In genomic region chr11:61836193-61836592, GRCh38 we compare ENCODE assay signal across 2 cellular contexts.
TF ChIP-seq lines count a peak whose summit lies in the region.

No MANE protein-coding gene starts in this region.

TF ChIP-seq in WTC11, 78 proteins besides CTCF, POLR2A, EP300 and RAD21:
- peak; percentile 88 for TF ChIP-seq ZNF121 (CRISPR knock-in tag; IDR thresholded peaks at IDR 0.05)
- no peak for TF ChIP-seq KAT7 (CRISPR knock-in tag; IDR thresholded peaks at IDR 0.05; ENCODE audit: borderline replicate concordance)

TF ChIP-seq in SK-N-SH, 30 proteins besides CTCF, POLR2A, EP300 and RAD21:
- TF ChIP-seq USF2 (IDR thresholded peaks at IDR 0.05; ENCODE audit: borderline replicate concordance, low read depth, low read length) (no peak), EZH2phosphoT487 (IDR thresholded peaks at IDR 0.05; ENCODE audit: borderline replicate concordance, low read depth) (no peak), SMC3 (IDR thresholded peaks at IDR 0.05; ENCODE audit: low read depth, low read length) (no peak), JUND (IDR thresholded peaks at IDR 0.05) (no peak)
TF ChIP-seq in SK-N-SH: peak in this region for 0.
